8 cellular contexts compared by ENCODE assay signal in genomic region chr21:41767606-41768370, GRCh38. TPM values are rescaled to one million over a fixed set of nuclear protein-coding genes. Genes with fewer than 3 reads are reported as not detected.
A peak's percentile ranks its signal among the peaks of the same experiment; 100 is the strongest.
DNase-seq lines count a peak whose midpoint lies in the region; ATAC-seq, FAIRE-seq and TF ChIP-seq lines count a peak whose summit lies in the region.

No MANE protein-coding gene starts in this region.

- POLR2A ChIA-PET in A549 (lab: Yijun Ruan, JAX), result interaction anchor here (0.6 to 3.9 kb wide), 4 partner anchors 10 to 155 kb away, joined by 3 to 36 read pairs (median 6); no protein-coding TSS in a partner anchor
- POLR2A ChIA-PET in activated CD8-positive, alpha-beta T cell treated with anti-CD3 and anti-CD28 coated beads for 36 hours (lab: Charles Lee), result interaction anchor here (0.5 to 1.4 kb wide), 2 partner anchors 13 to 14 kb away, joined by 3 read pairs; no protein-coding TSS in a partner anchor

- H3K27ac Mint-ChIP-seq in activated CD8-positive, alpha-beta T cell treated with anti-CD3 and anti-CD28 coated beads for 36 hours, result no peak overlapping the region

- H3K27me3 Mint-ChIP-seq in activated CD8-positive, alpha-beta T cell treated with anti-CD3 and anti-CD28 coated beads for 36 hours, result peaks cover 59% of the 10 kb centered on the region

- peaks cover 24% of the 10 kb centered on the region for H3K4me1 Mint-ChIP-seq in activated CD8-positive, alpha-beta T cell treated with anti-CD3 and anti-CD28 coated beads for 36 hours (ENCODE audit: low read depth)

- DNase-seq in A549 (ENCODE audit: low read depth in 1 of 2, low spot score in 1 of 2), result peak in 1 of 2 experiments; percentile 50
- peak; percentile 69 for DNase-seq in GM23248
- DNase-seq in activated CD8-positive, alpha-beta T cell treated with anti-CD3 and anti-CD28 coated beads for 36 hours, result peak; percentile 41
- peak; percentile 90 for DNase-seq in kidney tubule cell (ENCODE audit: low spot score)
- no peak for DNase-seq in NCI-H510A (lab: John Stamatoyannopoulos, UW)
- no peak for DNase-seq in NCI-H446 treated with DMSO at 0.1 percent for 48 hours (lab: John Stamatoyannopoulos, UW)
- DNase-seq in NCI-H526 treated with DMSO at 0.1 percent for 48 hours (lab: John Stamatoyannopoulos, UW), result no peak

- no peak for TF ChIP-seq EP300 in A549 (IDR thresholded peaks at IDR 0.05)

- no peaks in the 10 kb centered on the region for H3K9me3 Mint-ChIP-seq in activated CD8-positive, alpha-beta T cell treated with anti-CD3 and anti-CD28 coated beads for 36 hours

- peak overlapping the region; percentile 74 to 92 for H3K27ac ChIP-seq in A549
- peak overlapping the region; percentile 62 for H3K27ac ChIP-seq in GM23248

- no peak for TF ChIP-seq RAD21 in A549 (conservative IDR thresholded peaks at IDR 0.05 in 1 of 2, IDR thresholded peaks at IDR 0.05 in 1 of 2)

- peak overlapping the region; percentile 46 for H2AFZ ChIP-seq in GM23248

- no peak for FAIRE-seq in A549 (lab: Jason Lieb, UNC)

- no peaks in the 10 kb centered on the region for H3K9me2 ChIP-seq in GM23248 (ENCODE audit: insufficient read depth)

- ATAC-seq in A549 (peak; percentile 32 to 46; a peak in 3 of 6 replicates), HG02981 (IDR thresholded peaks at IDR 0.05; ENCODE audit: unreplicated experiment) (no peak)
- peak; percentile 26 for ATAC-seq in activated CD8-positive, alpha-beta T cell treated with anti-CD3 and anti-CD28 coated beads for 36 hours

- H3K4me3 ChIP-seq in A549, result peak overlapping the region; percentile 92
- peak overlapping the region; percentile 64 for H3K4me3 ChIP-seq in GM23248

- in situ Hi-C loops in GM23248 (cut with MboI), result no loop called here

- H3F3A ChIP-seq in GM23248 (ENCODE audit: insufficient read depth), result peaks cover 8% of the 10 kb centered on the region

- CTCF ChIA-PET in A549 (lab: Yijun Ruan, JAX), result interaction anchor here (0.7 to 14.3 kb wide), 15 partner anchors 10 to 485 kb away, joined by 3 to 172 read pairs (median 3); no protein-coding TSS in a partner anchor
- CTCF ChIA-PET in activated CD8-positive, alpha-beta T cell treated with anti-CD3 and anti-CD28 coated beads for 36 hours (lab: Charles Lee), result interaction anchor here (1.0 to 1.5 kb wide), 3 partner anchors 9 to 340 kb away, joined by 3 to 4 read pairs (median 4); no protein-coding TSS in a partner anchor

- H3K4me1 ChIP-seq in A549, result peaks cover 35% of the 10 kb centered on the region
- peaks cover 17% of the 10 kb centered on the region for H3K4me1 ChIP-seq in GM23248 (ENCODE audit: insufficient read depth)

- H4K20me1 ChIP-seq in GM23248 (ENCODE audit: insufficient read depth), result no peaks in the 10 kb centered on the region

- TF ChIP-seq POLR2A in A549 (IDR thresholded peaks at IDR 0.05; ENCODE audit: low read length), result no peak

- no peaks in the 10 kb centered on the region for H3K79me2 ChIP-seq in GM23248 (ENCODE audit: insufficient read depth)

- H3K4me2 ChIP-seq in A549 (peak overlapping the region; percentile 99), GM23248 (ENCODE audit: unreplicated experiment) (peak overlapping the region; percentile 81)

- WGBS in A549 (ENCODE audit: missing lambda C conversion rate), result 2% methylated on average over 25 of the region's 25 CpGs
- 7 to 11% methylated on average over 23 to 25 of the region's 25 CpGs for WGBS in GM23248 (ENCODE audit: low coverage in 1 of 2, low lambda C conversion rate in 2 of 2, missing lambda C conversion rate in 2 of 2), 2 experiments

- no peak for TF ChIP-seq CTCF in A549 (IDR thresholded peaks at IDR 0.05)
- TF ChIP-seq CTCF in activated CD8-positive, alpha-beta T cell treated with anti-CD3 and anti-CD28 coated beads for 36 hours (IDR thresholded peaks at IDR 0.05), result no peak

- intact Hi-C loops in activated CD8-positive, alpha-beta T cell treated with anti-CD3 and anti-CD28 coated beads for 36 hours (cut with micrococcal nuclease), result no loop called here

- no peaks in the 10 kb centered on the region for H3K36me3 Mint-ChIP-seq in activated CD8-positive, alpha-beta T cell treated with anti-CD3 and anti-CD28 coated beads for 36 hours (ENCODE audit: low read depth)

- no peaks in the 10 kb centered on the region for H3K36me3 ChIP-seq in GM23248 (ENCODE audit: low read depth)

- H3K4me3 Mint-ChIP-seq in activated CD8-positive, alpha-beta T cell treated with anti-CD3 and anti-CD28 coated beads for 36 hours, result peak overlapping the region; percentile 69

- H3K27me3 ChIP-seq in GM23248 (replicated peaks; ENCODE audit: insufficient read depth), result peaks cover 10% of the 10 kb centered on the region; the same call in 1 of the 2 replicates

- H3K9ac ChIP-seq in GM23248, result peak overlapping the region; percentile 77

- H3K9me3 ChIP-seq in A549 (no peaks in the 10 kb centered on the region), GM23248 (ENCODE audit: low read depth) (no peaks in the 10 kb centered on the region)

TF ChIP-seq in A549, 52 proteins besides CTCF, POLR2A, EP300 and RAD21:
- 0 out of 2 replicates have a peak, but pooled peaks have one; percentile 11 for TF ChIP-seq MAX (IDR thresholded peaks at IDR 0.05)
- no peak for TF ChIP-seq TP53 (CRISPR knock-in tag; IDR thresholded peaks at IDR 0.05)

RNA-seq across cellular contexts. Expression of gene RIPK4, which starts 0.9 kb away (rescaled TPM):
- polyA plus RNA-seq in A549 (2011; rRNA removed) (3.0 and 3.3 TPM in 2 replicates), A549 (2017; fragmentation: RNase III; extraction: RNeasy Plus Mini Kit Qiagen cat#74134 plus additional on column Dnase treatment) (5.1 to 6.4 TPM (median 5.7 TPM) in 3 replicates), GM23248 (2016; fragmentation: Nextera tagmentation; extraction: Ambion mirVana) (0.43 and 0.46 TPM in 2 replicates)
- 5.8 and 8.1 TPM in 2 replicates for polyA plus RNA-seq in A549 (2012; cell fraction: cytosol; rRNA removed)
- 29.3 and 29.7 TPM in 2 replicates for polyA plus RNA-seq in A549 (2012; cell fraction: nucleus; rRNA removed)
- 5.0 and 8.3 TPM in 2 replicates for polyA minus RNA-seq in A549 (2011; rRNA and poly(A)+ RNA removed)
- total RNA-seq in GM23248 (2014; rRNA removed; shearing (Covaris generic)), result 0.54 and 1.0 TPM in 2 replicates
- under 1 TPM; 0.65 to 0.76 TPM for total RNA-seq in activated CD8-positive, alpha-beta T cell treated with anti-CD3 and anti-CD28 coated beads for 36 hours

Comparison
In these comparisons a context has a peak if more than half of its experiments do, and no peak if none do; other contexts are left out.
1. DNase-seq: peak in GM23248 (single experiment), activated CD8-positive, alpha-beta T cell treated with anti-CD3 and anti-CD28 coated beads for 36 hours (single experiment) and kidney tubule cell (single experiment); none in NCI-H510A (single experiment), NCI-H446 treated with DMSO at 0.1 percent for 48 hours (single experiment) and NCI-H526 treated with DMSO at 0.1 percent for 48 hours (single experiment).